In the genomic region with DNA sequence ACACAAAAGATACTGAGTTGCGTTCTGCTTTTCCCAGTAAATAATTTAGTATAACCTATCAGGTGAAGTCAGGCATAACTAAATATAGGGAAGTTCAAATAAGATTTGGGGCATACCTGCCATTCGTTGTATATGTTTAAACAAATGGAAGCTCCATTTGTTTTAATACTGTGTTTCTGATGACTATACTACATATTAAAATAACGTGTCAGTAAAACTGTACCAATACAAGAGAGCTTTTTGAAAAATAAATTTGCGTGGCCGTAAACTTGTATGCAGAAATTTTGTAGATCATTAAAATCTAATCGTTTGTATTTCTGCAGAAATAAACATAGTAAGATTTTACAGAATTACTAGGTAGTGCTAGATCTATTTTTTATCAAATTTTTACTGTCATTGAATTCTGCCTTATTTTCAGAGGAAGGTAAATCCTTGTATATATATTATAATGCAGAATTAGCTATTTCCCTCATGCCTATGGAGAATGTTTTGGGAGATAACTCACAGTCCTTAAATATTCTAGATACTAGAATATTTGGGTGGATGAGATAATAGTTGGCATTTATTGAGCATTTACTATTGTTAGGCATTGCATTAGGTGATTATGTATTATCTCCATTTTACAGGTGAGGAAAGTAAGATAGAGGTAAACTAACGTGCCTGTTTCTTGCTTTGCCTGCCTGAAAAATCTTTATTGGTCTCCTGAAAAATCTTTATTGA, we compare ENCODE assay signal across 1 cellular context.
TF ChIP-seq lines count a peak whose summit lies in the region.

No MANE protein-coding gene starts in this region.

TF ChIP-seq in GM12878, 131 proteins besides CTCF, POLR2A, EP300 and RAD21:
- TF ChIP-seq SIX5 (IDR thresholded peaks at IDR 0.05; ENCODE audit: low read depth, low read length, severe bottlenecking) (no peak), ATF7 (IDR thresholded peaks at IDR 0.05; ENCODE audit: low read depth) (no peak), SMAD5 (IDR thresholded peaks at IDR 0.05; ENCODE audit: low read depth) (no peak), ESRRA (IDR thresholded peaks at IDR 0.05; ENCODE audit: low read length) (no peak), SPI1 (IDR thresholded peaks at IDR 0.05; ENCODE audit: borderline replicate concordance, insufficient read depth, low read depth, low read length) (no peak), BCLAF1 (IDR thresholded peaks at IDR 0.05) (no peak), TCF7 (IDR thresholded peaks at IDR 0.05; ENCODE audit: borderline replicate concordance) (no peak), CBFB (IDR thresholded peaks at IDR 0.05; ENCODE audit: low read depth) (no peak), MXI1 (IDR thresholded peaks at IDR 0.05; ENCODE audit: low read depth, low read length) (no peak), SP1 (IDR thresholded peaks at IDR 0.05; ENCODE audit: low read depth, low read length) (no peak)
- TF ChIP-seq, protein P1, sequence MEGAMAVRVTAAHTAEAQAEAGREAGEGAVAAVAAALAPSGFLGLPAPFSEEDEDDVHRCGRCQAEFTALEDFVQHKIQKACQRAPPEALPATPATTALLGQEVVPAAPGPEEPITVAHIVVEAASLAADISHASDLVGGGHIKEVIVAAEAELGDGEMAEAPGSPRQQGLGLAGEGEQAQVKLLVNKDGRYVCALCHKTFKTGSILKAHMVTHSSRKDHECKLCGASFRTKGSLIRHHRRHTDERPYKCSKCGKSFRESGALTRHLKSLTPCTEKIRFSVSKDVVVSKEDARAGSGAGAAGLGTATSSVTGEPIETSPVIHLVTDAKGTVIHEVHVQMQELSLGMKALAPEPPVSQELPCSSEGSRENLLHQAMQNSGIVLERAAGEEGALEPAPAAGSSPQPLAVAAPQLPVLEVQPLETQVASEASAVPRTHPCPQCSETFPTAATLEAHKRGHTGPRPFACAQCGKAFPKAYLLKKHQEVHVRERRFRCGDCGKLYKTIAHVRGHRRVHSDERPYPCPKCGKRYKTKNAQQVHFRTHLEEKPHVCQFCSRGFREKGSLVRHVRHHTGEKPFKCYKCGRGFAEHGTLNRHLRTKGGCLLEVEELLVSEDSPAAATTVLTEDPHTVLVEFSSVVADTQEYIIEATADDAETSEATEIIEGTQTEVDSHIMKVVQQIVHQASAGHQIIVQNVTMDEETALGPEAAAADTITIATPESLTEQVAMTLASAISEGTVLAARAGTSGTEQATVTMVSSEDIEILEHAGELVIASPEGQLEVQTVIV (IDR thresholded peaks at IDR 0.05; ENCODE audit: borderline replicate concordance, partially characterized antibody) = no peak
